ENCODE assay signal across 8 cellular contexts in genomic region chrX:47384502-47384901, GRCh38.
A peak's percentile ranks its signal among the peaks of the same experiment; 100 is the strongest.
DNase-seq lines count a peak whose midpoint lies in the region; ATAC-seq lines count a peak whose summit lies in the region.

No MANE protein-coding gene starts in this region.

- H3K9me3 ChIP-seq in HAP-1, result no peaks in the 10 kb centered on the region

- peaks cover 4% of the 10 kb centered on the region for H3K4me1 ChIP-seq in HAP-1

- H3K4me3 ChIP-seq in HAP-1, result no peak overlapping the region

- no peaks in the 10 kb centered on the region for H3K36me3 ChIP-seq in HAP-1 (replicated peaks)

- DNase-seq in AML-193 (lab: John Stamatoyannopoulos, UW) (peak; percentile 40 to 41), HAP-1 (ENCODE audit: low spot score in 2 of 2) (peak; percentile 75 to 86), NCI-H526 treated with DMSO at 0.1 percent for 48 hours (lab: John Stamatoyannopoulos, UW) (peak; percentile 79), ecto neural progenitor cell (ENCODE audit: low spot score) (peak; percentile 69), medulla oblongata (ENCODE audit: extremely low spot score) (peak; percentile 83)
- DNase-seq in activated CD4-positive, alpha-beta T cell treated with anti-CD3 and anti-CD28 coated beads, Interleukin-2, amount 50 U/mL, for 4 hours, result peak; percentile 63 to 65
- peak; percentile 47 to 48 for DNase-seq in stimulated activated CD8-positive, alpha-beta memory T cell treated with anti-CD3 and anti-CD28 coated beads, Interleukin-2, amount 100 ng/mL, for 1 hour (ENCODE audit: low read depth in 2 of 2)

- H3K27me3 ChIP-seq in HAP-1 (ENCODE audit: low read depth), result no peaks in the 10 kb centered on the region

- no peak for ATAC-seq in GM21367 (IDR thresholded peaks at IDR 0.05; ENCODE audit: unreplicated experiment)

- in situ Hi-C loops in HAP-1 (cut with MboI; ENCODE audit: low sequenced_read_pairs), result loop anchor here (10.0 kb wide), 1 partner anchor 190 kb away; the partner anchor contains the start of gene UBA1
